Comparison of ENCODE assay signal across 1 cellular context in the genomic region with DNA sequence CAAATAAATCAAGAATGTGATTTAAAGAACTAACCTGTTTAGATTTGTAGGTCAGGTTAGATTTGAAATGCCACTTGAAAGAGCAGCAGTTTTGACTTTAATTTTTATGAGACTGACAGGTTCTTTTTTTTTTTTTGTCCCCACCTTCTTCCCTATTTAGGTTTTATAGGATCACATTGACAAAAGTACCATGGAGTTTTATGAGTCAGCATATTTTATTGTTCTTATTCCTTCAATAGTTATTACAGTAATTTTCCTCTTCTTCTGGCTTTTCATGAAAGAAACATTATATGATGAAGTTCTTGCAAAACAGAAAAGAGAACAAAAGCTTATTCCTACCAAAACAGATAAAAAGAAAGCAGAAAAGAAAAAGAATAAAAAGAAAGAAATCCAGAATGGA.
A peak's percentile ranks its signal among the peaks of the same experiment; 100 is the strongest.
TF ChIP-seq lines count a peak whose summit lies in the region.

No MANE protein-coding gene starts in this region.

TF ChIP-seq in HepG2, 621 proteins besides CTCF, POLR2A, EP300 and RAD21 (continued from another document):
- TF ChIP-seq, protein P1, sequence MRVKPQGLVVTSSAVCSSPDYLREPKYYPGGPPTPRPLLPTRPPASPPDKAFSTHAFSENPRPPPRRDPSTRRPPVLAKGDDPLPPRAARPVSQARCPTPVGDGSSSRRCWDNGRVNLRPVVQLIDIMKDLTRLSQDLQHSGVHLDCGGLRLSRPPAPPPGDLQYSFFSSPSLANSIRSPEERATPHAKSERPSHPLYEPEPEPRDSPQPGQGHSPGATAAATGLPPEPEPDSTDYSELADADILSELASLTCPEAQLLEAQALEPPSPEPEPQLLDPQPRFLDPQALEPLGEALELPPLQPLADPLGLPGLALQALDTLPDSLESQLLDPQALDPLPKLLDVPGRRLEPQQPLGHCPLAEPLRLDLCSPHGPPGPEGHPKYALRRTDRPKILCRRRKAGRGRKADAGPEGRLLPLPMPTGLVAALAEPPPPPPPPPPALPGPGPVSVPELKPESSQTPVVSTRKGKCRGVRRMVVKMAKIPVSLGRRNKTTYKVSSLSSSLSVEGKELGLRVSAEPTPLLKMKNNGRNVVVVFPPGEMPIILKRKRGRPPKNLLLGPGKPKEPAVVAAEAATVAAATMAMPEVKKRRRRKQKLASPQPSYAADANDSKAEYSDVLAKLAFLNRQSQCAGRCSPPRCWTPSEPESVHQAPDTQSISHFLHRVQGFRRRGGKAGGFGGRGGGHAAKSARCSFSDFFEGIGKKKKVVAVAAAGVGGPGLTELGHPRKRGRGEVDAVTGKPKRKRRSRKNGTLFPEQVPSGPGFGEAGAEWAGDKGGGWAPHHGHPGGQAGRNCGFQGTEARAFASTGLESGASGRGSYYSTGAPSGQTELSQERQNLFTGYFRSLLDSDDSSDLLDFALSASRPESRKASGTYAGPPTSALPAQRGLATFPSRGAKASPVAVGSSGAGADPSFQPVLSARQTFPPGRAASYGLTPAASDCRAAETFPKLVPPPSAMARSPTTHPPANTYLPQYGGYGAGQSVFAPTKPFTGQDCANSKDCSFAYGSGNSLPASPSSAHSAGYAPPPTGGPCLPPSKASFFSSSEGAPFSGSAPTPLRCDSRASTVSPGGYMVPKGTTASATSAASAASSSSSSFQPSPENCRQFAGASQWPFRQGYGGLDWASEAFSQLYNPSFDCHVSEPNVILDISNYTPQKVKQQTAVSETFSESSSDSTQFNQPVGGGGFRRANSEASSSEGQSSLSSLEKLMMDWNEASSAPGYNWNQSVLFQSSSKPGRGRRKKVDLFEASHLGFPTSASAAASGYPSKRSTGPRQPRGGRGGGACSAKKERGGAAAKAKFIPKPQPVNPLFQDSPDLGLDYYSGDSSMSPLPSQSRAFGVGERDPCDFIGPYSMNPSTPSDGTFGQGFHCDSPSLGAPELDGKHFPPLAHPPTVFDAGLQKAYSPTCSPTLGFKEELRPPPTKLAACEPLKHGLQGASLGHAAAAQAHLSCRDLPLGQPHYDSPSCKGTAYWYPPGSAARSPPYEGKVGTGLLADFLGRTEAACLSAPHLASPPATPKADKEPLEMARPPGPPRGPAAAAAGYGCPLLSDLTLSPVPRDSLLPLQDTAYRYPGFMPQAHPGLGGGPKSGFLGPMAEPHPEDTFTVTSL (CRISPR knock-in tag; IDR thresholded peaks at IDR 0.05; ENCODE audit: borderline replicate concordance): no peak
- TF ChIP-seq ZNF605 (CRISPR knock-in tag; IDR thresholded peaks at IDR 0.05) (no peak), ZNF430 (CRISPR knock-in tag; IDR thresholded peaks at IDR 0.05) (no peak), MEIS2 (CRISPR knock-in tag; IDR thresholded peaks at IDR 0.05) (no peak), MAFK (conservative IDR thresholded peaks at IDR 0.05 in 1 of 2, IDR thresholded peaks at IDR 0.05 in 1 of 2; ENCODE audit: low read length in 2 of 2) (peak; percentile 71 to 86), ZSCAN21 (CRISPR knock-in tag; IDR thresholded peaks at IDR 0.05; ENCODE audit: borderline replicate concordance) (no peak), ZNF382 (CRISPR knock-in tag; IDR thresholded peaks at IDR 0.05; ENCODE audit: borderline replicate concordance) (no peak), ZNF10 (CRISPR knock-in tag; IDR thresholded peaks at IDR 0.05; ENCODE audit: borderline replicate concordance, low read depth) (no peak), NFE2L2 (IDR thresholded peaks at IDR 0.05; ENCODE audit: low read length) (peak; percentile 35; the same call in 1 of the 2 replicates), PPARG (CRISPR knock-in tag; conservative IDR thresholded peaks at IDR 0.05) (no peak), HNRNPUL1 (IDR thresholded peaks at IDR 0.05; ENCODE audit: low read depth, low read length) (no peak), MAFF (IDR thresholded peaks at IDR 0.05; ENCODE audit: low read depth, low read length) (peak; percentile 66), NFIC (IDR thresholded peaks at IDR 0.05; ENCODE audit: low read length) (no peak), KAT2B (IDR thresholded peaks at IDR 0.05; ENCODE audit: borderline replicate concordance, low read depth, low read length) (no peak), KDM1A (CRISPR knock-in tag; IDR thresholded peaks at IDR 0.05) (no peak), TAF15 (IDR thresholded peaks at IDR 0.05; ENCODE audit: low read depth, low read length, poor library complexity, severe bottlenecking) (no peak)
- TF ChIP-seq, protein P2, sequence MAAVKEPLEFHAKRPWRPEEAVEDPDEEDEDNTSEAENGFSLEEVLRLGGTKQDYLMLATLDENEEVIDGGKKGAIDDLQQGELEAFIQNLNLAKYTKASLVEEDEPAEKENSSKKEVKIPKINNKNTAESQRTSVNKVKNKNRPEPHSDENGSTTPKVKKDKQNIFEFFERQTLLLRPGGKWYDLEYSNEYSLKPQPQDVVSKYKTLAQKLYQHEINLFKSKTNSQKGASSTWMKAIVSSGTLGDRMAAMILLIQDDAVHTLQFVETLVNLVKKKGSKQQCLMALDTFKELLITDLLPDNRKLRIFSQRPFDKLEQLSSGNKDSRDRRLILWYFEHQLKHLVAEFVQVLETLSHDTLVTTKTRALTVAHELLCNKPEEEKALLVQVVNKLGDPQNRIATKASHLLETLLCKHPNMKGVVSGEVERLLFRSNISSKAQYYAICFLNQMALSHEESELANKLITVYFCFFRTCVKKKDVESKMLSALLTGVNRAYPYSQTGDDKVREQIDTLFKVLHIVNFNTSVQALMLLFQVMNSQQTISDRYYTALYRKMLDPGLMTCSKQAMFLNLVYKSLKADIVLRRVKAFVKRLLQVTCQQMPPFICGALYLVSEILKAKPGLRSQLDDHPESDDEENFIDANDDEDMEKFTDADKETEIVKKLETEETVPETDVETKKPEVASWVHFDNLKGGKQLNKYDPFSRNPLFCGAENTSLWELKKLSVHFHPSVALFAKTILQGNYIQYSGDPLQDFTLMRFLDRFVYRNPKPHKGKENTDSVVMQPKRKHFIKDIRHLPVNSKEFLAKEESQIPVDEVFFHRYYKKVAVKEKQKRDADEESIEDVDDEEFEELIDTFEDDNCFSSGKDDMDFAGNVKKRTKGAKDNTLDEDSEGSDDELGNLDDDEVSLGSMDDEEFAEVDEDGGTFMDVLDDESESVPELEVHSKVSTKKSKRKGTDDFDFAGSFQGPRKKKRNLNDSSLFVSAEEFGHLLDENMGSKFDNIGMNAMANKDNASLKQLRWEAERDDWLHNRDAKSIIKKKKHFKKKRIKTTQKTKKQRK (IDR thresholded peaks at IDR 0.05; ENCODE audit: low read length): no peak
- TF ChIP-seq, protein P3, sequence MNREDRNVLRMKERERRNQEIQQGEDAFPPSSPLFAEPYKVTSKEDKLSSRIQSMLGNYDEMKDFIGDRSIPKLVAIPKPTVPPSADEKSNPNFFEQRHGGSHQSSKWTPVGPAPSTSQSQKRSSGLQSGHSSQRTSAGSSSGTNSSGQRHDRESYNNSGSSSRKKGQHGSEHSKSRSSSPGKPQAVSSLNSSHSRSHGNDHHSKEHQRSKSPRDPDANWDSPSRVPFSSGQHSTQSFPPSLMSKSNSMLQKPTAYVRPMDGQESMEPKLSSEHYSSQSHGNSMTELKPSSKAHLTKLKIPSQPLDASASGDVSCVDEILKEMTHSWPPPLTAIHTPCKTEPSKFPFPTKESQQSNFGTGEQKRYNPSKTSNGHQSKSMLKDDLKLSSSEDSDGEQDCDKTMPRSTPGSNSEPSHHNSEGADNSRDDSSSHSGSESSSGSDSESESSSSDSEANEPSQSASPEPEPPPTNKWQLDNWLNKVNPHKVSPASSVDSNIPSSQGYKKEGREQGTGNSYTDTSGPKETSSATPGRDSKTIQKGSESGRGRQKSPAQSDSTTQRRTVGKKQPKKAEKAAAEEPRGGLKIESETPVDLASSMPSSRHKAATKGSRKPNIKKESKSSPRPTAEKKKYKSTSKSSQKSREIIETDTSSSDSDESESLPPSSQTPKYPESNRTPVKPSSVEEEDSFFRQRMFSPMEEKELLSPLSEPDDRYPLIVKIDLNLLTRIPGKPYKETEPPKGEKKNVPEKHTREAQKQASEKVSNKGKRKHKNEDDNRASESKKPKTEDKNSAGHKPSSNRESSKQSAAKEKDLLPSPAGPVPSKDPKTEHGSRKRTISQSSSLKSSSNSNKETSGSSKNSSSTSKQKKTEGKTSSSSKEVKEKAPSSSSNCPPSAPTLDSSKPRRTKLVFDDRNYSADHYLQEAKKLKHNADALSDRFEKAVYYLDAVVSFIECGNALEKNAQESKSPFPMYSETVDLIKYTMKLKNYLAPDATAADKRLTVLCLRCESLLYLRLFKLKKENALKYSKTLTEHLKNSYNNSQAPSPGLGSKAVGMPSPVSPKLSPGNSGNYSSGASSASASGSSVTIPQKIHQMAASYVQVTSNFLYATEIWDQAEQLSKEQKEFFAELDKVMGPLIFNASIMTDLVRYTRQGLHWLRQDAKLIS (CRISPR knock-in tag; IDR thresholded peaks at IDR 0.05): no peak
- TF ChIP-seq, protein P4, sequence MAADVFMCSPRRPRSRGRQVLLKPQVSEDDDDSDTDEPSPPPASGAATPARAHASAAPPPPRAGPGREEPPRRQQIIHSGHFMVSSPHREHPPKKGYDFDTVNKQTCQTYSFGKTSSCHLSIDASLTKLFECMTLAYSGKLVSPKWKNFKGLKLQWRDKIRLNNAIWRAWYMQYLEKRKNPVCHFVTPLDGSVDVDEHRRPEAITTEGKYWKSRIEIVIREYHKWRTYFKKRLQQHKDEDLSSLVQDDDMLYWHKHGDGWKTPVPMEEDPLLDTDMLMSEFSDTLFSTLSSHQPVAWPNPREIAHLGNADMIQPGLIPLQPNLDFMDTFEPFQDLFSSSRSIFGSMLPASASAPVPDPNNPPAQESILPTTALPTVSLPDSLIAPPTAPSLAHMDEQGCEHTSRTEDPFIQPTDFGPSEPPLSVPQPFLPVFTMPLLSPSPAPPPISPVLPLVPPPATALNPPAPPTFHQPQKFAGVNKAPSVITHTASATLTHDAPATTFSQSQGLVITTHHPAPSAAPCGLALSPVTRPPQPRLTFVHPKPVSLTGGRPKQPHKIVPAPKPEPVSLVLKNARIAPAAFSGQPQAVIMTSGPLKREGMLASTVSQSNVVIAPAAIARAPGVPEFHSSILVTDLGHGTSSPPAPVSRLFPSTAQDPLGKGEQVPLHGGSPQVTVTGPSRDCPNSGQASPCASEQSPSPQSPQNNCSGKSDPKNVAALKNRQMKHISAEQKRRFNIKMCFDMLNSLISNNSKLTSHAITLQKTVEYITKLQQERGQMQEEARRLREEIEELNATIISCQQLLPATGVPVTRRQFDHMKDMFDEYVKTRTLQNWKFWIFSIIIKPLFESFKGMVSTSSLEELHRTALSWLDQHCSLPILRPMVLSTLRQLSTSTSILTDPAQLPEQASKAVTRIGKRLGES (CRISPR knock-in tag; IDR thresholded peaks at IDR 0.05; ENCODE audit: borderline replicate concordance): no peak
TF ChIP-seq in HepG2: peak in this region for 3.
